In the genomic region with DNA sequence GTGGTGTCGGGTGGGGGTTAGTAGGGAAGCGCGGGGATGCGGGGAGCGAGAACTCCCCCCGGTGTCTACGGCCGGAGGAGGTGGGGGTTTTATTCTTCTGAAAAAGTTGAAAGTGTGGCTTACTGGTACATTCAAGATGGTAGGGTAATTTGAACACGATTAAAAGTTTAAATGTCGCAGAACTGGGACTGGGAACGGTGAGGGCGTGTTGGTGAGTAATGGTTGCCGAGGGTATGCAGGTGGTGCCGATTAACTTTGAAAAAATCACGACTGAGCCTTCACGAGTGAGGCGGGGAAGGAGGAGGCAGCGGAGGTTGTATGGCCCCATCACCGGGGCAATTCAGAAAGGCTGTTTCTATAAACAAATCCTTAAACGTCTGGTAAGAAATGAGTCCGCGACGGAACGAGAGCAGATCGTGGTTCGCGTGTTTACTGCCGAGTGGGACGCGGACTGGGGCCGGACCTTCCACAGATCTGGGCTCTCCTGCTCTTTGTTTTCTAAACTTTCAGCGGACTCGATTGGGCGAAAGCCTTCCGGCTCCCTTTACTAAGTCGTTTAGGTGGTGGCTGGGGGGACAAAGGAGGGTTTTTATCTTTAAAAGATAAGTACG, we compare ENCODE assay signal across 8 cellular contexts. TPM values are rescaled to one million over a fixed set of nuclear protein-coding genes. Genes with fewer than 3 reads are reported as not detected.
DNase-seq lines count a peak whose midpoint lies in the region; ATAC-seq and TF ChIP-seq lines count a peak whose summit lies in the region.

No MANE protein-coding gene starts in this region.

- H3K4me3 Mint-ChIP-seq in CD8-positive, alpha-beta T cell = peak overlapping the region; percentile 98

- TF ChIP-seq POLR2A in transverse colon (IDR thresholded peaks at IDR 0.05) = no peak

- WGBS in transverse colon (ENCODE audit: low coverage in 1 of 2), 2 donors = 1 to 6% methylated on average over 25 to 37 of the region's 37 CpGs

- TF ChIP-seq EP300 in transverse colon (IDR thresholded peaks at IDR 0.05; ENCODE audit: low read depth) = no peak

- H3K27ac Mint-ChIP-seq in CD8-positive, alpha-beta T cell = peak overlapping the region; percentile 99

- in situ Hi-C loops in transverse colon (cut with MboI; ENCODE audit: low pct_ligation_motif_present in 1 of 4, low pct_unique_long_range_greater_than_20kb in 1 of 4, low sequenced_read_pairs in 3 of 4) = loop anchor here in 2 of 4 donors (10.0 to 25.0 kb wide), 2 partner anchors 136 to 411 kb away; no protein-coding TSS in a partner anchor

- CTCF ChIA-PET in CD8-positive, alpha-beta T cell (lab: Charles Lee) = interaction anchor here (2.6 kb wide), 1 partner anchor 131 kb away, joined by 9 read pairs; no protein-coding TSS in a partner anchor

- peaks cover 52% of the 10 kb centered on the region for H3K4me1 Mint-ChIP-seq in CD8-positive, alpha-beta T cell (ENCODE audit: low read depth)

- H3K27me3 ChIP-seq in CD8-positive, alpha-beta T cell (ENCODE audit: insufficient read depth, low read length) = no peaks in the 10 kb centered on the region
- peaks cover 8% of the 10 kb centered on the region for H3K27me3 ChIP-seq in transverse colon

- H3K4me1 ChIP-seq in CD8-positive, alpha-beta T cell (ENCODE audit: insufficient read depth, low read length) = peaks cover 26% of the 10 kb centered on the region
- H3K4me1 ChIP-seq in mucosa of descending colon (ENCODE audit: low read depth) (peaks cover 7% of the 10 kb centered on the region), transverse colon (peaks cover 7 to 44% (median 12%) of the 10 kb centered on the region in 4 donors)

- intact Hi-C loops in CD8-positive, alpha-beta T cell (cut with DNase I, micrococcal nuclease) = loop anchor here (1.0 to 10.0 kb wide), 4 partner anchors 8 to 1276 kb away; a partner anchor contains a TSS
- intact Hi-C loops in mucosa of descending colon (cut with DNase I, micrococcal nuclease) = no loop called here
- intact Hi-C loops in transverse colon (cut with DNase I; ENCODE audit: low total_unique reads) = no loop called here

- POLR2A ChIA-PET in CD8-positive, alpha-beta T cell (lab: Charles Lee) = interaction anchor here (1.0 to 2.2 kb wide), 2 partner anchors 51 to 62 kb away, joined by 3 to 6 read pairs; no protein-coding TSS in a partner anchor

- peaks cover 7% of the 10 kb centered on the region for H3K36me3 Mint-ChIP-seq in CD8-positive, alpha-beta T cell

- H3K4me3 ChIP-seq in CD8-positive, alpha-beta T cell (ENCODE audit: low read depth, low read length) = peak overlapping the region; percentile 83
- H3K4me3 ChIP-seq in mucosa of descending colon (peak overlapping the region; percentile 54), transverse colon (peak overlapping the region; percentile 62 to 90 (median 80))

- H3K27me3 Mint-ChIP-seq in CD8-positive, alpha-beta T cell (ENCODE audit: low read depth) = peaks cover 18% of the 10 kb centered on the region

- DNase-seq in CD8-positive, alpha-beta T cell = peak in 4 of 7 experiments; percentile 23 to 55 (median 42)
- DNase-seq in T follicular helper cell (ENCODE audit: low read depth) = peak; percentile 5
- peak; percentile 44 for DNase-seq in dedifferentiated amniotic fluid mesenchymal stem cell (ENCODE audit: extremely low spot score)
- DNase-seq in mucosa of descending colon = peak; percentile 37 to 57 (median 43)
- peak; percentile 16 for DNase-seq in transverse colon

- H3K9me3 Mint-ChIP-seq in CD8-positive, alpha-beta T cell = no peaks in the 10 kb centered on the region

- TF ChIP-seq CTCF in CD8-positive, alpha-beta T cell (IDR thresholded peaks at IDR 0.05) = no peak
- no peak for TF ChIP-seq CTCF in mucosa of descending colon (IDR thresholded peaks at IDR 0.05)
- no peak for TF ChIP-seq CTCF in transverse colon (IDR thresholded peaks at IDR 0.05)

- H3K27ac ChIP-seq in CD8-positive, alpha-beta T cell (ENCODE audit: low read depth, low read length) = peak overlapping the region; percentile 88
- peak overlapping the region; percentile 95 to 98 (median 96) for H3K27ac ChIP-seq in transverse colon

- ATAC-seq in CD8-positive, alpha-beta T cell = peak; percentile 8
- ATAC-seq in mucosa of descending colon (no peak), GM19463 (IDR thresholded peaks at IDR 0.05; ENCODE audit: unreplicated experiment) (no peak), GM21360 (IDR thresholded peaks at IDR 0.05; ENCODE audit: unreplicated experiment) (no peak), GM21526 (IDR thresholded peaks at IDR 0.05; ENCODE audit: low FRiP score, unreplicated experiment) (no peak)

- H3K36me3 ChIP-seq in CD8-positive, alpha-beta T cell (ENCODE audit: insufficient read depth, low read length) = no peaks in the 10 kb centered on the region
- H3K36me3 ChIP-seq in mucosa of descending colon (ENCODE audit: low read depth) (no peaks in the 10 kb centered on the region), transverse colon (no peaks in the 10 kb centered on the region)

- no peaks in the 10 kb centered on the region for H3K9me3 ChIP-seq in CD8-positive, alpha-beta T cell (ENCODE audit: low read length)
- no peaks in the 10 kb centered on the region for H3K9me3 ChIP-seq in mucosa of descending colon
- no peaks in the 10 kb centered on the region for H3K9me3 ChIP-seq in transverse colon

RNA-seq across cellular contexts. Expression of a gene that starts 2.6 kb away (rescaled TPM):
- 10 to 100 TPM; 30.1 to 33.8 TPM for total RNA-seq in CD8-positive, alpha-beta T cell
- total RNA-seq in mucosa of descending colon = 10 to 100 TPM; 34.7 to 65.2 (median 47.7) TPM
- 100 to 1,000 TPM in 2 of 4 donors, 10 to 100 TPM in 2; 49.4 to 239 (median 109) TPM for total RNA-seq in transverse colon

Comparison
In these comparisons a context has a peak if more than half of its experiments do, and no peak if none do; other contexts are left out.
1. intact Hi-C loops: an anchor here in CD8-positive, alpha-beta T cell (1.0 to 10.0 kb wide); none called in mucosa of descending colon and transverse colon.